Comparison of ENCODE assay signal across 8 cellular contexts in the genomic region with DNA sequence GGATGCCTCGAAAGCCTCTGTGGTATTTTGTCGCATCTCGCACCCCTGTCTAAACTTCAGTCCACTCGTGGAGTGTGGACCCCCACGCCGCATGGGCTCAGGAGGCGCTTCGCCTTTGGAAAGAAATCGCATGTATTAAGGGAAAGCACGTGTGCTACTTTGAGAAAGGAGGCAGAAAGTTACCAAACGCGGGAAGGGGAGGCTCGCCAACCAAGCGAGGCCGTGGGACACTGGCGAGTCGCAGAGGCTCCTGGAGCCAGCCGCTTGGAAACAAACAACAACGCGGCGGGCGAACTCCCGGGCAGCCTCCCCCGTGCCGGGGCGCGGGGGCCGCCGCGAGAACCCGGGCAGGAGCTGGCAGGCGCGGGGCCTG. TPM values are rescaled to one million over a fixed set of nuclear protein-coding genes. Genes with fewer than 3 reads are reported as not detected.
A peak's percentile ranks its signal among the peaks of the same experiment; 100 is the strongest.
DNase-seq lines count a peak whose midpoint lies in the region; ATAC-seq lines count a peak whose summit lies in the region.

No MANE protein-coding gene starts in this region.

- H3K36me3 Mint-ChIP-seq in T-cell, result no peaks in the 10 kb centered on the region

- H2BK120ac ChIP-seq in trophoblast cell (ENCODE audit: insufficient read depth, low read length, poor library complexity), result peak overlapping the region; percentile 47

- H3K23ac ChIP-seq in trophoblast cell (ENCODE audit: low read length), result no peak overlapping the region

- peak overlapping the region; percentile 48 for H2BK5ac ChIP-seq in trophoblast cell (ENCODE audit: low read depth, low read length, poor library complexity)

- DNase-seq in T-cell (no peak), foreskin melanocyte (peak; percentile 49), trophoblast cell (peak; percentile 55 to 74), islet precursor cell (no peak), NCI-H1048 (lab: John Stamatoyannopoulos, UW) (no peak)

- H2BK12ac ChIP-seq in trophoblast cell (ENCODE audit: low read length), result peak overlapping the region; percentile 10

- peak overlapping the region; percentile 85 for H2AFZ ChIP-seq in trophoblast cell (ENCODE audit: insufficient read depth, low read length, poor library complexity)

- H4K8ac ChIP-seq in trophoblast cell (ENCODE audit: low read depth, low read length), result peak overlapping the region; percentile 79

- no peaks in the 10 kb centered on the region for H3K9me3 Mint-ChIP-seq in T-cell

- peaks cover 15% of the 10 kb centered on the region for H3K79me1 ChIP-seq in trophoblast cell (ENCODE audit: low read length)

- H3K27me3 Mint-ChIP-seq in T-cell, result peaks cover 54 to 62% of the 10 kb centered on the region in 2 donors

- H3K27ac Mint-ChIP-seq in T-cell, result no peak overlapping the region

- no peaks in the 10 kb centered on the region for H3K27me3 ChIP-seq in trophoblast cell (ENCODE audit: insufficient read depth, low read length)

- H3K4me3 ChIP-seq in trophoblast cell (ENCODE audit: low read depth, low read length), result peak overlapping the region; percentile 73

- no peak overlapping the region for H3K4ac ChIP-seq in trophoblast cell (ENCODE audit: low read depth, low read length)

- peak; percentile 8 for ATAC-seq in GM21619 (IDR thresholded peaks at IDR 0.05; ENCODE audit: unreplicated experiment)
- ATAC-seq in T-cell (replicated peaks in 1 of 4), result no peak
- no peak for ATAC-seq in GM18861 (IDR thresholded peaks at IDR 0.05; ENCODE audit: unreplicated experiment)
- no peak for ATAC-seq in esophagus mucosa

- peak overlapping the region; percentile 71 for H3K27ac ChIP-seq in trophoblast cell (ENCODE audit: low read depth, low read length)

- H3K14ac ChIP-seq in trophoblast cell (ENCODE audit: low read length), result peak overlapping the region; percentile 63

- CTCF ChIA-PET in T-cell (lab: Charles Lee), result no interaction called here

- peak overlapping the region; percentile 44 for H3K9ac ChIP-seq in trophoblast cell (ENCODE audit: low read length)

- POLR2A ChIA-PET in T-cell (lab: Charles Lee), result no interaction called here

- H2AK5ac ChIP-seq in trophoblast cell (ENCODE audit: low read length), result no peak overlapping the region

- peak overlapping the region; percentile 49 for H4K12ac ChIP-seq in trophoblast cell (ENCODE audit: low read depth, low read length)

- H3K79me2 ChIP-seq in trophoblast cell (ENCODE audit: control insufficient read depth, insufficient read depth, low read length, poor library complexity), result peaks cover 18% of the 10 kb centered on the region

- no peaks in the 10 kb centered on the region for H3K36me3 ChIP-seq in trophoblast cell (ENCODE audit: control insufficient read depth in 1 of 2, insufficient read depth in 2 of 2, low read length in 2 of 2)

- peaks cover 22 to 23% of the 10 kb centered on the region in 2 experiments for H3K4me1 ChIP-seq in trophoblast cell (ENCODE audit: control insufficient read depth in 1 of 2, insufficient read depth in 2 of 2, low read length in 2 of 2)

- H3K4me1 Mint-ChIP-seq in T-cell, result peaks cover 16 to 22% (median 17%) of the 10 kb centered on the region in 3 donors

- no CpG with 5 or more reads among the region's 33 CpGs for WGBS in trophoblast cell (ENCODE audit: extremely low coverage, insufficient coverage, insufficient read length)

- H3K4me3 Mint-ChIP-seq in T-cell, result peak overlapping the region; percentile 75 to 86 (median 80)

- H4K91ac ChIP-seq in trophoblast cell (ENCODE audit: low read depth, low read length), result peak overlapping the region; percentile 57

- peak overlapping the region; percentile 78 for H3K4me2 ChIP-seq in trophoblast cell (ENCODE audit: low read length)

- H3K9me3 ChIP-seq in trophoblast cell (ENCODE audit: insufficient read depth, low read depth, low read length), result no peaks in the 10 kb centered on the region

- H3K18ac ChIP-seq in trophoblast cell (ENCODE audit: low read length), result peak overlapping the region; percentile 42

RNA-seq across cellular contexts. Expression of a gene that starts 0.5 kb away (rescaled TPM):
- total RNA-seq in T-cell (10 to 100 TPM in 1 of 5 donors, 1 to 10 TPM in 4; 3.9 to 15.6 (median 5.2) TPM), esophagus mucosa (17.1 TPM)
- polyA plus RNA-seq in trophoblast cell (2013), result 17.8 and 18.9 TPM in 2 replicates

Comparison
In these comparisons a context has a peak if more than half of its experiments do, and no peak if none do; other contexts are left out.
1. DNase-seq: peak in foreskin melanocyte (single experiment) and trophoblast cell (2 of 2); none in T-cell (0 of 34), islet precursor cell (single experiment) and NCI-H1048 (single experiment).